In genomic region chr3:12197475-12197874, GRCh38 we compare ENCODE assay signal across 12 cellular contexts.
DNase-seq lines count a peak whose midpoint lies in the region; ATAC-seq lines count a peak whose summit lies in the region.
"Had no signal": no experiment of that assay in that cellular context is flagged by ENCODE, and none has a peak within 500 bp of the region (broad histone marks: within the 10 kb centered on the region; RNA-seq: fewer than 3 reads in every experiment).

No MANE protein-coding gene starts in this region.

- H3K36me3 Mint-ChIP-seq in stimulated activated effector memory CD8-positive, alpha-beta T cell treated with anti-CD3 and anti-CD28 coated beads, Interleukin-12 subunit alpha, Interleukin-12 subunit beta, amount 100 ng/mL, for 72 hours = peaks cover 9% of the 10 kb centered on the region
- H3K36me3 Mint-ChIP-seq: CD8-positive, alpha-beta T cell had no signal

- DNase-seq in stimulated activated effector memory CD8-positive, alpha-beta T cell treated with anti-CD3 and anti-CD28 coated beads, Interleukin-12 subunit alpha, Interleukin-12 subunit beta, amount 100 ng/mL, for 72 hours (ENCODE audit: low spot score in 2 of 2) = no peak
- DNase-seq in Ammon's horn (ENCODE audit: low spot score) (no peak), AML-193 (lab: John Stamatoyannopoulos, UW) (no peak)
- DNase-seq: CD8-positive, alpha-beta T cell; dermis blood vessel endothelial cell; H9; occipital lobe; testis had no signal

- H3K4me1 Mint-ChIP-seq in stimulated activated effector memory CD8-positive, alpha-beta T cell treated with anti-CD3 and anti-CD28 coated beads, Interleukin-12 subunit alpha, Interleukin-12 subunit beta, amount 100 ng/mL, for 72 hours = peaks cover 40% of the 10 kb centered on the region

- no peaks in the 10 kb centered on the region for H3K9me3 Mint-ChIP-seq in stimulated activated effector memory CD8-positive, alpha-beta T cell treated with anti-CD3 and anti-CD28 coated beads, Interleukin-12 subunit alpha, Interleukin-12 subunit beta, amount 100 ng/mL, for 72 hours
- H3K9me3 Mint-ChIP-seq: CD8-positive, alpha-beta T cell; H9 had no signal

- H3K4me3 Mint-ChIP-seq in stimulated activated effector memory CD8-positive, alpha-beta T cell treated with anti-CD3 and anti-CD28 coated beads, Interleukin-12 subunit alpha, Interleukin-12 subunit beta, amount 100 ng/mL, for 72 hours = no peak overlapping the region
- H3K4me3 Mint-ChIP-seq: CD8-positive, alpha-beta T cell; H9 had no signal

- peak overlapping the region; percentile 74 for H3K27ac Mint-ChIP-seq in stimulated activated effector memory CD8-positive, alpha-beta T cell treated with anti-CD3 and anti-CD28 coated beads, Interleukin-12 subunit alpha, Interleukin-12 subunit beta, amount 100 ng/mL, for 72 hours
- H3K27ac Mint-ChIP-seq: CD8-positive, alpha-beta T cell; H9 had no signal

- ATAC-seq in GM18873 (IDR thresholded peaks at IDR 0.05; ENCODE audit: low FRiP score, unreplicated experiment) (peak; percentile 49), GM21576 (IDR thresholded peaks at IDR 0.05; ENCODE audit: unreplicated experiment) (peak; percentile 35), HG03196 (IDR thresholded peaks at IDR 0.05; ENCODE audit: unreplicated experiment) (peak; percentile 42), HG02973 (IDR thresholded peaks at IDR 0.05; ENCODE audit: unreplicated experiment) (no peak)
- peak; percentile 71 for ATAC-seq in stimulated activated effector memory CD8-positive, alpha-beta T cell treated with anti-CD3 and anti-CD28 coated beads, Interleukin-12 subunit alpha, Interleukin-12 subunit beta, amount 100 ng/mL, for 72 hours
- ATAC-seq: CD8-positive, alpha-beta T cell had no signal
